ENCODE assay signal across 2 cellular contexts in genomic region chr17:76868176-76868668, GRCh38.
A peak's percentile ranks its signal among the peaks of the same experiment; 100 is the strongest.
TF ChIP-seq lines count a peak whose summit lies in the region.

TSS of gene MGAT5B (plus strand) at chr17:76868404. CDS start at chr17:76869030, 626 bp downstream.

TF ChIP-seq in HEK293, 187 proteins besides CTCF, POLR2A, EP300 and RAD21 (continued from another document):
- TF ChIP-seq ZBTB26 (tag by site-specific recombination; optimal IDR thresholded peaks at IDR 0.05) (no peak), ZNF660 (tag by site-specific recombination; IDR thresholded peaks at IDR 0.05) (peak; percentile 72; the same call in 1 of the 2 replicates), IKZF3 (tag by site-specific recombination; IDR thresholded peaks at IDR 0.05) (peak; percentile 68), ZNF654 (tag by site-specific recombination; IDR thresholded peaks at IDR 0.05; ENCODE audit: low read depth) (peak; percentile 26; the same call in 1 of the 2 replicates), ZNF561 (tag by site-specific recombination; IDR thresholded peaks at IDR 0.05; ENCODE audit: borderline replicate concordance) (peak; percentile 36; the same call in 1 of the 2 replicates), ZBTB44 (tag by site-specific recombination; IDR thresholded peaks at IDR 0.05) (0 out of 2 replicates have a peak, but pooled peaks have one; percentile 39), ZBTB11 (tag by site-specific recombination; conservative IDR thresholded peaks at IDR 0.05; ENCODE audit: low read depth) (no peak)

TF ChIP-seq in HepG2, 621 proteins besides CTCF, POLR2A, EP300 and RAD21 (continued from another document and continues in another):
- TF ChIP-seq UBTF (CRISPR knock-in tag; IDR thresholded peaks at IDR 0.05) (peak; percentile 85; the same call in 1 of the 2 replicates), ZSCAN20 (CRISPR knock-in tag; IDR thresholded peaks at IDR 0.05; ENCODE audit: borderline replicate concordance) (no peak), ZIK1 (CRISPR knock-in tag; IDR thresholded peaks at IDR 0.05; ENCODE audit: borderline replicate concordance, low read depth) (0 out of 2 replicates have a peak, but pooled peaks have one; percentile 52), XRCC5 (optimal IDR thresholded peaks at IDR 0.05; ENCODE audit: low read length) (peak; percentile 45), MAZ (IDR thresholded peaks at IDR 0.05; ENCODE audit: borderline replicate concordance, low read depth, low read length) (no peak), MAZ (CRISPR knock-in tag; IDR thresholded peaks at IDR 0.05; ENCODE audit: low read depth) (peak; percentile 57; the same call in 1 of the 2 replicates), ZNF883 (CRISPR knock-in tag; IDR thresholded peaks at IDR 0.05; ENCODE audit: not compliant biosample characterization) (peak; percentile 7), CENPBD1 (CRISPR knock-in tag; IDR thresholded peaks at IDR 0.05; ENCODE audit: borderline replicate concordance, low read depth) (no peak), ZBTB34 (CRISPR knock-in tag; IDR thresholded peaks at IDR 0.05) (no peak), SMARCE1 (IDR thresholded peaks at IDR 0.05; ENCODE audit: borderline replicate concordance) (no peak), KDM5B (CRISPR knock-in tag; IDR thresholded peaks at IDR 0.05; ENCODE audit: borderline replicate concordance) (peak; percentile 24; the same call in 1 of the 2 replicates), TFDP2 (CRISPR knock-in tag; IDR thresholded peaks at IDR 0.05) (peak; percentile 14; the same call in 1 of the 2 replicates), ZNF101 (CRISPR knock-in tag; IDR thresholded peaks at IDR 0.05; ENCODE audit: borderline replicate concordance, low read depth) (no peak), IRF9 (CRISPR knock-in tag; IDR thresholded peaks at IDR 0.05; ENCODE audit: borderline replicate concordance) (peak; percentile 34; the same call in 1 of the 2 replicates), ZNF563 (CRISPR knock-in tag; IDR thresholded peaks at IDR 0.05) (peak; percentile 62; the same call in 1 of the 2 replicates), IKZF4 (CRISPR knock-in tag; IDR thresholded peaks at IDR 0.05; ENCODE audit: borderline replicate concordance, low read depth, not compliant biosample characterization) (peak; percentile 73), YEATS4 (CRISPR knock-in tag; IDR thresholded peaks at IDR 0.05; ENCODE audit: borderline replicate concordance) (peak; percentile 21; the same call in 1 of the 2 replicates), YY1 (IDR thresholded peaks at IDR 0.05; ENCODE audit: insufficient read depth, insufficient replicate concordance, low read depth, low read length) (peak; percentile 73), DNMT1 (CRISPR knock-in tag; IDR thresholded peaks at IDR 0.05) (peak; percentile 79; the same call in 1 of the 2 replicates), RERE (CRISPR knock-in tag; IDR thresholded peaks at IDR 0.05; ENCODE audit: low read depth) (no peak), ZNF687 (CRISPR knock-in tag; IDR thresholded peaks at IDR 0.05) (peak; percentile 34; the same call in 1 of the 2 replicates), KMT2B (CRISPR knock-in tag; IDR thresholded peaks at IDR 0.05) (no peak), KDM3A (CRISPR knock-in tag; IDR thresholded peaks at IDR 0.05; ENCODE audit: low read depth) (peak; percentile 46; the same call in 1 of the 2 replicates), ZNF432 (CRISPR knock-in tag; IDR thresholded peaks at IDR 0.05; ENCODE audit: borderline replicate concordance) (no peak), HMG20A (CRISPR knock-in tag; IDR thresholded peaks at IDR 0.05; ENCODE audit: borderline replicate concordance) (no peak), ZNF574 (CRISPR knock-in tag; IDR thresholded peaks at IDR 0.05) (peak; percentile 60), MAX (IDR thresholded peaks at IDR 0.05) (peak; percentile 57; the same call in 1 of the 2 replicates), ZNF691 (CRISPR knock-in tag; IDR thresholded peaks at IDR 0.05; ENCODE audit: borderline replicate concordance, low read depth) (no peak), ZSCAN31 (CRISPR knock-in tag; IDR thresholded peaks at IDR 0.05; ENCODE audit: low read depth) (peak; percentile 51; the same call in 1 of the 2 replicates), EED (CRISPR knock-in tag; IDR thresholded peaks at IDR 0.05) (peak; percentile 47; the same call in 1 of the 2 replicates)
